33 cellular contexts compared by ENCODE assay signal in genomic region chr3:59251899-59252298, GRCh38.
DNase-seq lines count a peak whose midpoint lies in the region; ATAC-seq, FAIRE-seq and TF ChIP-seq lines count a peak whose summit lies in the region.
"Had no signal": no experiment of that assay in that cellular context is flagged by ENCODE, and none has a peak within 500 bp of the region (broad histone marks: within the 10 kb centered on the region; RNA-seq: fewer than 3 reads in every experiment).

No MANE protein-coding gene starts in this region.

- peaks cover 5% of the 10 kb centered on the region for H3K4me1 Mint-ChIP-seq in astrocyte (ENCODE audit: low read depth, unreplicated experiment)
- peaks cover 8% of the 10 kb centered on the region for H3K4me1 Mint-ChIP-seq in activated T-helper 1 cell treated with anti-CD3 and anti-CD28 coated beads, Interleukin-12 subunit alpha, Interleukin-12 subunit beta, Interleukin-2, Interleukin-4 antibody, amounts not matched to agents 30 ng/mL and 10 ng/mL and 1 ng/mL, durations not matched to agents 14 hours and 24 hours and 36 hours (ENCODE audit: low read depth)
- peaks cover 3% of the 10 kb centered on the region for H3K4me1 Mint-ChIP-seq in activated naive CD8-positive, alpha-beta T cell treated with anti-CD3 and anti-CD28 coated beads, Interleukin-2, amount 50 U/mL, for 24 hours
- H3K4me1 Mint-ChIP-seq: activated CD4-positive, alpha-beta T cell treated with anti-CD3 and anti-CD28 coated beads for 36 hours had no signal

- H4K20me1 ChIP-seq in astrocyte (ENCODE audit: insufficient read depth, low read length) = no peaks in the 10 kb centered on the region

- DNase-seq in D341Med (ENCODE audit: low spot score) (peak; percentile 28), NCI-H82 (lab: John Stamatoyannopoulos, UW) (peak; percentile 78), astrocyte (ENCODE audit: low read depth) (peak; percentile 87), fibroblast of villous mesenchyme (ENCODE audit: low read depth) (peak; percentile 13), KBM-7 (no peak)
- no peak for DNase-seq in activated CD4-positive, alpha-beta T cell treated with anti-CD3 and anti-CD28 coated beads, Interleukin-2, amount 50 U/mL, for 4 hours
- no peak for DNase-seq in activated T-helper 1 cell treated with anti-CD3 and anti-CD28 coated beads, Interleukin-12 subunit alpha, Interleukin-12 subunit beta, Interleukin-2, Interleukin-4 antibody, amounts not matched to agents 30 ng/mL and 10 ng/mL and 1 ng/mL, durations not matched to agents 14 hours and 24 hours and 36 hours (ENCODE audit: low spot score)
- no peak for DNase-seq in activated naive CD8-positive, alpha-beta T cell treated with anti-CD3 and anti-CD28 coated beads, Interleukin-2, amount 50 U/mL, for 24 hours
- DNase-seq: ACHN; activated CD4-positive, alpha-beta T cell treated with anti-CD3 and anti-CD28 coated beads for 36 hours; activated CD8-positive, alpha-beta memory T cell treated with anti-CD3 and anti-CD28 coated beads for 24 hours; activated gamma-delta T cell treated with Interleukin-2 at 50 U/mL for 16 hours; DMS79 treated with DMSO at 0.1 percent for 48 hours; effector CD4-positive, alpha-beta T cell; erythroblast; left colon; mesendoderm; NCI-H1048; NCI-H1694; NCI-H510A treated with DMSO at 0.1 percent for 48 hours; NK-92 treated with Interleukin-12 subunit alpha and Interleukin-12 subunit beta, amount 100 ng/mL, for 24 hours; PC-9; SIG-M5; sigmoid colon; stimulated activated CD4-positive, alpha-beta T cell treated with anti-CD3 and anti-CD28 coated beads, Interleukin-4, amount 100 ng/mL, for 24 hours; substantia nigra; upper lobe of right lung had no signal

- no peak overlapping the region for H3K4me2 ChIP-seq in astrocyte (ENCODE audit: low read length)
- H3K4me2 ChIP-seq: PC-9 had no signal

- H3K9ac ChIP-seq in astrocyte (ENCODE audit: low read length) = no peak overlapping the region

- no peak for FAIRE-seq in astrocyte (lab: Jason Lieb, UNC)
- FAIRE-seq: colon, frontal cortex had no signal

- TF ChIP-seq CTCF in astrocyte (IDR thresholded peaks at IDR 0.05; ENCODE audit: insufficient read depth, low read depth, low read length) (no peak), fibroblast of villous mesenchyme (IDR thresholded peaks at IDR 0.05; ENCODE audit: insufficient read depth, low read depth, low read length) (no peak)

- H3K27me3 Mint-ChIP-seq in astrocyte (ENCODE audit: low read depth, unreplicated experiment) = peaks cover 3% of the 10 kb centered on the region
- peaks cover 2% of the 10 kb centered on the region for H3K27me3 Mint-ChIP-seq in activated T-helper 1 cell treated with anti-CD3 and anti-CD28 coated beads, Interleukin-12 subunit alpha, Interleukin-12 subunit beta, Interleukin-2, Interleukin-4 antibody, amounts not matched to agents 30 ng/mL and 10 ng/mL and 1 ng/mL, durations not matched to agents 14 hours and 24 hours and 36 hours (ENCODE audit: insufficient read depth)
- H3K27me3 Mint-ChIP-seq in activated naive CD8-positive, alpha-beta T cell treated with anti-CD3 and anti-CD28 coated beads, Interleukin-2, amount 50 U/mL, for 24 hours = no peaks in the 10 kb centered on the region
- H3K27me3 Mint-ChIP-seq: activated CD4-positive, alpha-beta T cell treated with anti-CD3 and anti-CD28 coated beads for 36 hours had no signal

- H3K36me3 Mint-ChIP-seq in astrocyte (ENCODE audit: low read depth, unreplicated experiment) = no peaks in the 10 kb centered on the region
- H3K36me3 Mint-ChIP-seq in activated T-helper 1 cell treated with anti-CD3 and anti-CD28 coated beads, Interleukin-12 subunit alpha, Interleukin-12 subunit beta, Interleukin-2, Interleukin-4 antibody, amounts not matched to agents 30 ng/mL and 10 ng/mL and 1 ng/mL, durations not matched to agents 14 hours and 24 hours and 36 hours (ENCODE audit: low read depth) = peaks cover 7% of the 10 kb centered on the region
- no peaks in the 10 kb centered on the region for H3K36me3 Mint-ChIP-seq in activated naive CD8-positive, alpha-beta T cell treated with anti-CD3 and anti-CD28 coated beads, Interleukin-2, amount 50 U/mL, for 24 hours (ENCODE audit: low read depth)
- H3K36me3 Mint-ChIP-seq: stimulated activated effector memory CD8-positive, alpha-beta T cell treated with anti-CD3 and anti-CD28 coated beads, Interleukin-12 subunit alpha, Interleukin-12 subunit beta, amount 100 ng/mL, for 72 hours had no signal

- no peak overlapping the region for H2AFZ ChIP-seq in astrocyte (ENCODE audit: low read depth, low read length)
- H2AFZ ChIP-seq: PC-9 had no signal

- peaks cover 3% of the 10 kb centered on the region for H3K27me3 ChIP-seq in astrocyte (ENCODE audit: insufficient read depth, low read length)
- H3K27me3 ChIP-seq: neutrophil, sigmoid colon, upper lobe of right lung had no signal

- in situ Hi-C loops in KBM-7 (cut with MboI; ENCODE audit: low pct_unique_long_range_greater_than_20kb, low sequenced_read_pairs) = no loop called here

- H3K36me3 ChIP-seq in astrocyte (ENCODE audit: insufficient read depth, low read length) = no peaks in the 10 kb centered on the region
- H3K36me3 ChIP-seq: neutrophil, prostate gland, sigmoid colon, upper lobe of right lung had no signal

- H3K9me3 Mint-ChIP-seq in astrocyte (ENCODE audit: unreplicated experiment) = peaks cover 3% of the 10 kb centered on the region
- H3K9me3 Mint-ChIP-seq in activated T-helper 1 cell treated with anti-CD3 and anti-CD28 coated beads, Interleukin-12 subunit alpha, Interleukin-12 subunit beta, Interleukin-2, Interleukin-4 antibody, amounts not matched to agents 30 ng/mL and 10 ng/mL and 1 ng/mL, durations not matched to agents 14 hours and 24 hours and 36 hours = peaks cover 24% of the 10 kb centered on the region
- H3K9me3 Mint-ChIP-seq in activated naive CD8-positive, alpha-beta T cell treated with anti-CD3 and anti-CD28 coated beads, Interleukin-2, amount 50 U/mL, for 24 hours = peaks cover 12% of the 10 kb centered on the region

- intact Hi-C loops in activated T-helper 1 cell treated with anti-CD3 and anti-CD28 coated beads, Interleukin-12 subunit alpha, Interleukin-12 subunit beta, Interleukin-2, Interleukin-4 antibody, amounts not matched to agents 30 ng/mL and 10 ng/mL and 1 ng/mL, durations not matched to agents 14 hours and 24 hours and 36 hours (cut with micrococcal nuclease) = no loop called here

- peaks cover 4% of the 10 kb centered on the region for H3K4me1 ChIP-seq in astrocyte (ENCODE audit: insufficient read depth, low read length)
- H3K4me1 ChIP-seq: prostate gland, sigmoid colon, upper lobe of right lung had no signal

- no peak for ATAC-seq in activated naive CD8-positive, alpha-beta T cell treated with anti-CD3 and anti-CD28 coated beads, Interleukin-2, amount 50 U/mL, for 24 hours
- ATAC-seq: activated CD4-positive, alpha-beta T cell treated with anti-CD3 and anti-CD28 coated beads for 36 hours; left colon; stimulated activated effector memory CD8-positive, alpha-beta T cell treated with anti-CD3 and anti-CD28 coated beads, Interleukin-12 subunit alpha, Interleukin-12 subunit beta, amount 100 ng/mL, for 72 hours; upper lobe of right lung had no signal

- no peaks in the 10 kb centered on the region for H3K9me3 ChIP-seq in astrocyte (ENCODE audit: insufficient read depth, low read depth, low read length)
- H3K9me3 ChIP-seq: neutrophil, prostate gland, sigmoid colon, upper lobe of right lung had no signal

- H3K4me3 ChIP-seq in astrocyte (ENCODE audit: insufficient read depth, low read depth, low read length) (no peak overlapping the region), fibroblast of villous mesenchyme (ENCODE audit: low read depth, low read length) (no peak overlapping the region)
- H3K4me3 ChIP-seq: PC-9, prostate gland, sigmoid colon, upper lobe of right lung had no signal

- H3K27ac ChIP-seq in astrocyte (ENCODE audit: low read depth, low read length) = no peak overlapping the region
- H3K27ac ChIP-seq: neutrophil, PC-9, prostate gland, sigmoid colon, upper lobe of right lung had no signal

- H3K79me2 ChIP-seq in astrocyte (ENCODE audit: insufficient read depth, low read length) = no peaks in the 10 kb centered on the region

- no peak overlapping the region for H3K4me3 Mint-ChIP-seq in astrocyte (ENCODE audit: unreplicated experiment)
- no peak overlapping the region for H3K4me3 Mint-ChIP-seq in activated T-helper 1 cell treated with anti-CD3 and anti-CD28 coated beads, Interleukin-12 subunit alpha, Interleukin-12 subunit beta, Interleukin-2, Interleukin-4 antibody, amounts not matched to agents 30 ng/mL and 10 ng/mL and 1 ng/mL, durations not matched to agents 14 hours and 24 hours and 36 hours
- H3K4me3 Mint-ChIP-seq in activated naive CD8-positive, alpha-beta T cell treated with anti-CD3 and anti-CD28 coated beads, Interleukin-2, amount 50 U/mL, for 24 hours = no peak overlapping the region
- H3K4me3 Mint-ChIP-seq: activated CD4-positive, alpha-beta T cell treated with anti-CD3 and anti-CD28 coated beads for 36 hours; stimulated activated effector memory CD8-positive, alpha-beta T cell treated with anti-CD3 and anti-CD28 coated beads, Interleukin-12 subunit alpha, Interleukin-12 subunit beta, amount 100 ng/mL, for 72 hours; T-helper 1 cell treated with Interleukin-12 subunit alpha and Interleukin-12 subunit beta and Interleukin-4 antibody, amounts not matched to agents 30 μg/mL and 1 μg/mL, for 36 hours had no signal

- H3K27ac Mint-ChIP-seq in astrocyte (ENCODE audit: unreplicated experiment) = no peak overlapping the region
- H3K27ac Mint-ChIP-seq in activated T-helper 1 cell treated with anti-CD3 and anti-CD28 coated beads, Interleukin-12 subunit alpha, Interleukin-12 subunit beta, Interleukin-2, Interleukin-4 antibody, amounts not matched to agents 30 ng/mL and 10 ng/mL and 1 ng/mL, durations not matched to agents 14 hours and 24 hours and 36 hours = no peak overlapping the region
- H3K27ac Mint-ChIP-seq in activated naive CD8-positive, alpha-beta T cell treated with anti-CD3 and anti-CD28 coated beads, Interleukin-2, amount 50 U/mL, for 24 hours = no peak overlapping the region
- H3K27ac Mint-ChIP-seq: activated CD4-positive, alpha-beta T cell treated with anti-CD3 and anti-CD28 coated beads for 36 hours; stimulated activated effector memory CD8-positive, alpha-beta T cell treated with anti-CD3 and anti-CD28 coated beads, Interleukin-12 subunit alpha, Interleukin-12 subunit beta, amount 100 ng/mL, for 72 hours; T-helper 1 cell treated with Interleukin-12 subunit alpha and Interleukin-12 subunit beta and Interleukin-4 antibody, amounts not matched to agents 30 μg/mL and 1 μg/mL, for 36 hours had no signal

Comparison
In these comparisons a context has a peak if more than half of its experiments do, and no peak if none do; other contexts are left out.
1. DNase-seq: peak in D341Med (single experiment), NCI-H82 (single experiment), astrocyte (single experiment) and fibroblast of villous mesenchyme (single experiment); none in activated CD4-positive, alpha-beta T cell treated with anti-CD3 and anti-CD28 coated beads, Interleukin-2, amount 50 U/mL, for 4 hours (0 of 2), activated T-helper 1 cell treated with anti-CD3 and anti-CD28 coated beads, Interleukin-12 subunit alpha, Interleukin-12 subunit beta, Interleukin-2, Interleukin-4 antibody, amounts not matched to agents 30 ng/mL and 10 ng/mL and 1 ng/mL, durations not matched to agents 14 hours and 24 hours and 36 hours (single experiment), KBM-7 (single experiment) and activated naive CD8-positive, alpha-beta T cell treated with anti-CD3 and anti-CD28 coated beads, Interleukin-2, amount 50 U/mL, for 24 hours (single experiment).